In the genomic region with DNA sequence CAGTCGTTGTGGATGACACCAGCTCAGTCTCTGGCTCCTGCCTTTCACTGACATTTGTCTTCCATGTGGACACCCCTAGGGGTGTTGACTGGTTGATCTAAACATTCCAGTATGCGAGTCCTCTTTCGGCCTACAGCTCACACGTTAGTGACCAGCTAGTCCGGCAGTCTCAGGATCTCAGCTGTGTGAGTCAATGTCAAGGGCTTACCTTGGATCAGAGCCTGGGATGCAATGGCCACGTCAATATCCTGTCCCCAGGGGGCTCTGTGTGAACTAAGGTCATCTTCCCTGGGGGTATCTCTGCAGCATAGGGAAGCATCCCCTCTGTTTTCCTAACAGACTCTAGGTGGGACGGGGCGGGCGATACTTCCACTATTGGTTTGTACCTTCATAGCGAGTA, we compare ENCODE assay signal across 21 cellular contexts. TPM values are rescaled to one million over a fixed set of nuclear protein-coding genes. Genes with fewer than 3 reads are reported as not detected.
DNase-seq lines count a peak whose midpoint lies in the region; ATAC-seq lines count a peak whose summit lies in the region.
"Had no signal": no experiment of that assay in that cellular context is flagged by ENCODE, and none has a peak within 500 bp of the region (broad histone marks: within the 10 kb centered on the region; RNA-seq: fewer than 3 reads in every experiment).

No MANE protein-coding gene starts in this region.

- H4K5ac ChIP-seq in mesendoderm (ENCODE audit: low read length) = no peak overlapping the region

- H3K79me2 ChIP-seq in mesendoderm (ENCODE audit: control insufficient read depth, insufficient read depth, low read length) = no peaks in the 10 kb centered on the region

- no peak for ATAC-seq in HG03521 (IDR thresholded peaks at IDR 0.05; ENCODE audit: unreplicated experiment)
- no peak for ATAC-seq in HG03135 (IDR thresholded peaks at IDR 0.05; ENCODE audit: unreplicated experiment)
- ATAC-seq in activated naive CD8-positive, alpha-beta T cell treated with anti-CD3 and anti-CD28 coated beads, Interleukin-2, amount 50 U/mL, for 24 hours = no peak
- ATAC-seq: CD8-positive, alpha-beta T cell; stimulated activated naive B cell treated with anti-CD40 and anti-IgM and Interleukin-4, amounts not matched to agents 10 μg/mL and 1 μg/mL and 100 μg/mL, for 72 hours had no signal

- DNase-seq in Daoy (ENCODE audit: low read depth) (peak; percentile 95), NCI-H226 (peak; percentile 29), brain pericyte (ENCODE audit: low read depth, low spot score) (peak; percentile 85), mesendoderm (peak; percentile 27), NCI-H1436 treated with DMSO at 0.1 percent for 48 hours (lab: John Stamatoyannopoulos, UW) (no peak)
- DNase-seq in activated naive CD8-positive, alpha-beta T cell treated with anti-CD3 and anti-CD28 coated beads, Interleukin-2, amount 50 U/mL, for 24 hours = no peak
- DNase-seq: CD8-positive, alpha-beta T cell; endodermal cell; GF-D8; heart right ventricle; KG1; left ventricle myocardium inferior; NCI-H1694 treated with DMSO at 0.1 percent for 48 hours; NCI-H526; stimulated activated CD4-positive, alpha-beta T cell treated with anti-CD3 and anti-CD28 coated beads, Interleukin-4, amount 100 ng/mL, for 24 hours; stimulated activated naive B cell treated with anti-CD40 and anti-IgM and Interleukin-4, amounts not matched to agents 10 μg/mL and 1 μg/mL and 100 μg/mL, for 72 hours; uterus had no signal

- H3K9me3 Mint-ChIP-seq in activated naive CD8-positive, alpha-beta T cell treated with anti-CD3 and anti-CD28 coated beads, Interleukin-2, amount 50 U/mL, for 24 hours = no peaks in the 10 kb centered on the region
- H3K9me3 Mint-ChIP-seq: activated T-helper 2 cell treated with anti-CD3 and anti-CD28 coated beads, Interferon-gamma antibody, Interleukin-2, Interleukin-4, amounts not matched to agents 10 μg/mL and 5 μg/mL and 100 μg/mL, durations not matched to agents 14 hours and 24 hours and 36 hours; brain; CD8-positive, alpha-beta T cell; endodermal cell; stimulated activated naive B cell treated with anti-CD40 and anti-IgM and Interleukin-4, amounts not matched to agents 10 μg/mL and 1 μg/mL and 100 μg/mL, for 72 hours had no signal

- no peak overlapping the region for H3K56ac ChIP-seq in mesendoderm (ENCODE audit: low read length)

- no peak overlapping the region for H2BK5ac ChIP-seq in mesendoderm (ENCODE audit: low read length)

- no peaks in the 10 kb centered on the region for H3K79me1 ChIP-seq in mesendoderm (ENCODE audit: low read length)

- H3K18ac ChIP-seq in mesendoderm (ENCODE audit: low read length) = no peak overlapping the region

- H3K27ac ChIP-seq in mesendoderm (ENCODE audit: low read depth, low read length) = no peak overlapping the region
- H3K27ac ChIP-seq: heart right ventricle, left ventricle myocardium inferior, uterus had no signal

- no peaks in the 10 kb centered on the region for H3K36me3 ChIP-seq in mesendoderm (ENCODE audit: control insufficient read depth, insufficient read depth, low read length)
- H3K36me3 ChIP-seq: heart right ventricle, left ventricle myocardium inferior, uterus had no signal

- no peak overlapping the region for H3K9ac ChIP-seq in mesendoderm (ENCODE audit: low read length)

- H3K36me3 Mint-ChIP-seq in activated naive CD8-positive, alpha-beta T cell treated with anti-CD3 and anti-CD28 coated beads, Interleukin-2, amount 50 U/mL, for 24 hours (ENCODE audit: low read depth) = no peaks in the 10 kb centered on the region
- H3K36me3 Mint-ChIP-seq: brain; CD8-positive, alpha-beta T cell; stimulated activated naive B cell treated with anti-CD40 and anti-IgM and Interleukin-4, amounts not matched to agents 10 μg/mL and 1 μg/mL and 100 μg/mL, for 72 hours had no signal

- H3K4me3 Mint-ChIP-seq in activated naive CD8-positive, alpha-beta T cell treated with anti-CD3 and anti-CD28 coated beads, Interleukin-2, amount 50 U/mL, for 24 hours = no peak overlapping the region
- H3K4me3 Mint-ChIP-seq: brain; CD8-positive, alpha-beta T cell; endodermal cell; stimulated activated naive B cell treated with anti-CD40 and anti-IgM and Interleukin-4, amounts not matched to agents 10 μg/mL and 1 μg/mL and 100 μg/mL, for 72 hours had no signal

- H2BK120ac ChIP-seq in mesendoderm (ENCODE audit: low read depth, low read length) = no peak overlapping the region

- H3K27me3 Mint-ChIP-seq in activated naive CD8-positive, alpha-beta T cell treated with anti-CD3 and anti-CD28 coated beads, Interleukin-2, amount 50 U/mL, for 24 hours = no peaks in the 10 kb centered on the region

- no peak overlapping the region for H2BK15ac ChIP-seq in mesendoderm (replicated peaks; ENCODE audit: low read depth)

- H4K8ac ChIP-seq in mesendoderm (ENCODE audit: low read depth, low read length) = no peak overlapping the region

- no peaks in the 10 kb centered on the region for H3K4me1 ChIP-seq in mesendoderm (ENCODE audit: control insufficient read depth, low read depth, low read length)
- H3K4me1 ChIP-seq: uterus had no signal

- no peak overlapping the region for H3K27ac Mint-ChIP-seq in activated naive CD8-positive, alpha-beta T cell treated with anti-CD3 and anti-CD28 coated beads, Interleukin-2, amount 50 U/mL, for 24 hours
- H3K27ac Mint-ChIP-seq: activated T-helper 2 cell treated with anti-CD3 and anti-CD28 coated beads, Interferon-gamma antibody, Interleukin-2, Interleukin-4, amounts not matched to agents 10 μg/mL and 5 μg/mL and 100 μg/mL, durations not matched to agents 14 hours and 24 hours and 36 hours; brain; CD8-positive, alpha-beta T cell; endodermal cell; stimulated activated naive B cell treated with anti-CD40 and anti-IgM and Interleukin-4, amounts not matched to agents 10 μg/mL and 1 μg/mL and 100 μg/mL, for 72 hours had no signal

- WGBS in mesendoderm (ENCODE audit: extremely low coverage, insufficient coverage, low lambda C conversion rate) = no CpG with 5 or more reads among the region's 10 CpGs

- peaks cover 22% of the 10 kb centered on the region for H3K4me1 Mint-ChIP-seq in activated naive CD8-positive, alpha-beta T cell treated with anti-CD3 and anti-CD28 coated beads, Interleukin-2, amount 50 U/mL, for 24 hours
- H3K4me1 Mint-ChIP-seq: endodermal cell had no signal

- H3K4me3 ChIP-seq in mesendoderm (ENCODE audit: low read length) = no peak overlapping the region
- H3K4me3 ChIP-seq: heart right ventricle, left ventricle myocardium inferior, uterus had no signal

- no peak overlapping the region for H3K4me2 ChIP-seq in mesendoderm (ENCODE audit: low read length)

- no peak overlapping the region for H3K23ac ChIP-seq in mesendoderm (ENCODE audit: low read length)

- no peak overlapping the region for H2AK5ac ChIP-seq in mesendoderm (ENCODE audit: low read length)

- H3K27me3 ChIP-seq in mesendoderm (ENCODE audit: insufficient read depth, low read length, poor library complexity) = no peaks in the 10 kb centered on the region
- H3K27me3 ChIP-seq: heart right ventricle, uterus had no signal

- H3K4ac ChIP-seq in mesendoderm (ENCODE audit: low read depth, low read length) = no peak overlapping the region

RNA-seq across cellular contexts. Expression of a gene that starts 35.1 kb away (rescaled TPM):
- 586 and 605 TPM in 2 replicates for total RNA-seq in Daoy (2014; rRNA removed; shearing (Covaris generic))
- polyA plus RNA-seq in mesendoderm (2013, experiment 1 of 2) = 445 TPM
- 448 TPM for polyA plus RNA-seq in mesendoderm (2013, experiment 2 of 2)

Comparison
In these comparisons a context has a peak if more than half of its experiments do, and no peak if none do; other contexts are left out.
1. DNase-seq: peak in Daoy (single experiment), NCI-H226 (single experiment), brain pericyte (single experiment) and mesendoderm (single experiment); none in activated naive CD8-positive, alpha-beta T cell treated with anti-CD3 and anti-CD28 coated beads, Interleukin-2, amount 50 U/mL, for 24 hours (single experiment) and NCI-H1436 treated with DMSO at 0.1 percent for 48 hours (single experiment).